In genomic region chr16:88821168-88821850, GRCh38 we compare ENCODE assay signal across 14 cellular contexts. TPM values are rescaled to one million over a fixed set of nuclear protein-coding genes. Genes with fewer than 3 reads are reported as not detected.
DNase-seq lines count a peak whose midpoint lies in the region; ATAC-seq, FAIRE-seq and TF ChIP-seq lines count a peak whose summit lies in the region.
"Had no signal": no experiment of that assay in that cellular context is flagged by ENCODE, and none has a peak within 500 bp of the region (broad histone marks: within the 10 kb centered on the region; RNA-seq: fewer than 3 reads in every experiment).

No MANE protein-coding gene starts in this region.

- H3K4me1 ChIP-seq in BE2C (peaks cover 3% of the 10 kb centered on the region; the same call in 1 of the 2 replicates), HCT116 (ENCODE audit: control insufficient read depth in 1 of 2, insufficient read depth in 2 of 2, low read length in 2 of 2) (no peaks in the 10 kb centered on the region), HepG2 (ENCODE audit: insufficient read depth, low read length) (peaks cover 23% of the 10 kb centered on the region), osteoblast (ENCODE audit: insufficient read depth, low read length) (no peaks in the 10 kb centered on the region)

- H3K9ac ChIP-seq in HCT116 (ENCODE audit: low read length), result no peak overlapping the region
- H3K9ac ChIP-seq in HepG2 (ENCODE audit: insufficient read depth, low read depth, low read length), result no peak overlapping the region

- 48% methylated on average over 15 of the region's 22 CpGs for WGBS in HepG2 (ENCODE audit: low lambda C conversion rate)

- TF ChIP-seq POLR2A in HCT116 (IDR thresholded peaks at IDR 0.05; ENCODE audit: borderline replicate concordance, extremely low read depth, insufficient read depth, insufficient read length) (no peak), HepG2 (IDR thresholded peaks at IDR 0.05; ENCODE audit: insufficient read depth in 1 of 2, low read depth in 2 of 2, low read length in 2 of 2) (no peak)

- RAD21 ChIA-PET in HCT116 (lab: Charles Lee; ENCODE audit: low non-redundant PET in 1 of 2, low total read pairs in 2 of 2, uncharacterized antibody in 2 of 2, unreplicated experiment in 2 of 2), result no interaction called here

- H3K4me2 ChIP-seq in HCT116 (ENCODE audit: low read length) (no peak overlapping the region), HepG2 (ENCODE audit: low read depth, low read length) (no peak overlapping the region), osteoblast (ENCODE audit: insufficient read depth, low read length) (no peak overlapping the region)

- intact Hi-C loops in HCT116 (cut with micrococcal nuclease), result no loop called here
- intact Hi-C loops in HepG2 (cut with micrococcal nuclease; ENCODE audit: unreplicated experiment), result no loop called here
- intact Hi-C loops in dorsolateral prefrontal cortex (cut with DNase I), result no loop called here

- no peak for TF ChIP-seq EP300 in HepG2 (IDR thresholded peaks at IDR 0.05; ENCODE audit: low read depth in 2 of 2, low read length in 2 of 2)
- no peak for TF ChIP-seq EP300 in HepG2 (CRISPR knock-in tag; IDR thresholded peaks at IDR 0.05; ENCODE audit: borderline replicate concordance)

- H3K36me3 ChIP-seq in BE2C, result no peaks in the 10 kb centered on the region
- no peaks in the 10 kb centered on the region for H3K36me3 ChIP-seq in HCT116 (ENCODE audit: control insufficient read depth in 1 of 2, insufficient read depth in 2 of 2, low read length in 2 of 2)
- no peaks in the 10 kb centered on the region for H3K36me3 ChIP-seq in HepG2 (replicated peaks in 1 of 2; ENCODE audit: control insufficient read depth in 1 of 2, insufficient read depth in 2 of 2, low read length in 2 of 2)
- no peaks in the 10 kb centered on the region for H3K36me3 ChIP-seq in osteoblast (ENCODE audit: insufficient read depth, low read length)

- BruUV-seq in HCT116 (replicated peaks; lab: Mats Ljungman, UMichigan) (no TSS peak), HepG2 (replicated peaks; lab: Mats Ljungman, UMichigan) (no TSS peak)

- no peaks in the 10 kb centered on the region; the same call in 1 of the 2 replicates for H3K9me3 ChIP-seq in BE2C
- no peaks in the 10 kb centered on the region for H3K9me3 ChIP-seq in HCT116 (ENCODE audit: control insufficient read depth in 1 of 2, insufficient read depth in 1 of 2, low read depth in 1 of 2, low read length in 2 of 2)
- no peaks in the 10 kb centered on the region for H3K9me3 ChIP-seq in HepG2 (ENCODE audit: low read length)
- H3K9me3 ChIP-seq in osteoblast (ENCODE audit: low read depth, low read length), result no peaks in the 10 kb centered on the region

- H3K27me3 ChIP-seq in BE2C, result no peaks in the 10 kb centered on the region
- no peaks in the 10 kb centered on the region for H3K27me3 ChIP-seq in HCT116 (ENCODE audit: insufficient read depth, low read length)
- H3K27me3 ChIP-seq in HepG2 (ENCODE audit: control insufficient read depth in 1 of 2, insufficient read depth in 2 of 2, low read length in 2 of 2), result peaks cover 0 to 5% of the 10 kb centered on the region in 2 experiments; a peak in 1 of 5 replicates
- no peaks in the 10 kb centered on the region for H3K27me3 ChIP-seq in dorsolateral prefrontal cortex
- no peaks in the 10 kb centered on the region for H3K27me3 ChIP-seq in osteoblast (ENCODE audit: insufficient read depth, low read length)

- TF ChIP-seq CTCF in BE2C (IDR thresholded peaks at IDR 0.05; ENCODE audit: low read depth, low read length), result peak; percentile 36
- peak in 2 of 3 experiments; percentile 23 to 24; a peak in 2 of 6 replicates for TF ChIP-seq CTCF in HCT116 (IDR thresholded peaks at IDR 0.05 in 2 of 3, conservative IDR thresholded peaks at IDR 0.05 in 1 of 3; ENCODE audit: borderline replicate concordance in 1 of 3, insufficient read depth in 1 of 3, low read depth in 2 of 3, low read length in 2 of 3)
- peak; percentile 79 for TF ChIP-seq CTCF in HepG2 (CRISPR knock-in tag; IDR thresholded peaks at IDR 0.05)
- no peak for TF ChIP-seq CTCF in dorsolateral prefrontal cortex (IDR thresholded peaks at IDR 0.05 in 54 of 56, conservative IDR thresholded peaks at IDR 0.05 in 2 of 56; ENCODE audit: low read depth in 1 of 56, partially characterized antibody in 56 of 56)
- TF ChIP-seq CTCF in osteoblast (IDR thresholded peaks at IDR 0.05; ENCODE audit: extremely low read depth, low read depth, low read length), result no peak

- CTCF ChIA-PET in HCT116 (lab: Charles Lee), result no interaction called here
- CTCF ChIA-PET in HepG2 (lab: Yijun Ruan, JAX; ENCODE audit: low intra/inter-chr PET ratio, low total read pairs), result interaction anchor here (0.6 to 0.8 kb wide), 2 partner anchors 9 to 78 kb away, joined by 3 to 5 read pairs; partner anchors contain the start of gene APRT

- DNase-seq in BE2C (no peak), HCT116 (ENCODE audit: low read depth, low spot score) (no peak), SK-MEL-5 (ENCODE audit: low read depth, low spot score) (peak; percentile 23), HepG2 (ENCODE audit: low spot score) (no peak), dorsolateral prefrontal cortex (no peak), osteoblast (ENCODE audit: insufficient read length, low spot score, missing footprints) (no peak)
- DNase-seq: CD4-positive, alpha-beta memory T cell; KG1; NCI-H1417; NCI-H187 treated with DMSO at 0.1 percent for 48 hours; NCI-H2171 treated with DMSO at 0.1 percent for 48 hours; NCI-H774; SW 1271 had no signal

- POLR2A ChIA-PET in HCT116 (lab: Charles Lee), result no interaction called here
- POLR2A ChIA-PET in HepG2 (lab: Yijun Ruan, JAX), result interaction anchor here (1.5 kb wide), 1 partner anchor 10 kb away, joined by 5 read pairs; the partner anchor contains the start of gene APRT

- peak; percentile 52 for ATAC-seq in HCT116
- ATAC-seq in HepG2, result peak; percentile 70
- no peak for ATAC-seq in GM18517 (IDR thresholded peaks at IDR 0.05; ENCODE audit: unreplicated experiment)

- H4K20me1 ChIP-seq in HCT116 (ENCODE audit: insufficient read depth) (no peaks in the 10 kb centered on the region), HepG2 (ENCODE audit: insufficient read depth, low read length) (no peaks in the 10 kb centered on the region), osteoblast (ENCODE audit: insufficient read depth, low read length) (no peaks in the 10 kb centered on the region)

- H2AFZ ChIP-seq in HCT116 (ENCODE audit: low read depth, low read length, poor library complexity, severe bottlenecking), result no peak overlapping the region
- H2AFZ ChIP-seq in HepG2 (ENCODE audit: low read length), result no peak overlapping the region
- no peak overlapping the region for H2AFZ ChIP-seq in osteoblast (ENCODE audit: low read length)

- H3K27ac ChIP-seq in HCT116 (ENCODE audit: low read depth, low read length) (no peak overlapping the region), HepG2 (ENCODE audit: extremely low read length, insufficient read depth, low read length) (no peak overlapping the region), dorsolateral prefrontal cortex (no peak overlapping the region), osteoblast (ENCODE audit: low read depth, low read length) (no peak overlapping the region)

- TF ChIP-seq RAD21 in HCT116 (IDR thresholded peaks at IDR 0.05; ENCODE audit: low read depth), result no peak
- TF ChIP-seq RAD21 in HepG2 (CRISPR knock-in tag; IDR thresholded peaks at IDR 0.05), result peak; percentile 58

- no peak overlapping the region for H3K4me3 ChIP-seq in BE2C (ENCODE audit: low read depth, low read length)
- no peak overlapping the region for H3K4me3 ChIP-seq in HCT116 (replicated peaks in 1 of 2; ENCODE audit: low read depth in 1 of 2, low read length in 2 of 2)
- H3K4me3 ChIP-seq in HepG2 (replicated peaks in 1 of 3; ENCODE audit: insufficient read depth in 1 of 3, low read depth in 2 of 3, low read length in 3 of 3), result no peak overlapping the region
- H3K4me3 ChIP-seq in dorsolateral prefrontal cortex, result no peak overlapping the region
- no peak overlapping the region for H3K4me3 ChIP-seq in osteoblast (ENCODE audit: insufficient read depth, low read length)

- H3K79me2 ChIP-seq in HCT116 (ENCODE audit: insufficient read depth, low read length), result no peaks in the 10 kb centered on the region
- no peaks in the 10 kb centered on the region for H3K79me2 ChIP-seq in HepG2 (ENCODE audit: insufficient read depth, low read length)
- no peaks in the 10 kb centered on the region for H3K79me2 ChIP-seq in osteoblast (ENCODE audit: insufficient read depth, low read length)

- no peaks in the 10 kb centered on the region for H3K9me2 ChIP-seq in HCT116 (ENCODE audit: insufficient read depth)

- no peak for FAIRE-seq in HepG2 (lab: Jason Lieb, UNC)

- in situ Hi-C loops in SK-MEL-5 (cut with HindIII; ENCODE audit: low pct_unique_long_range_greater_than_20kb, low sequenced_read_pairs), result no loop called here
- in situ Hi-C loops in HepG2 (cut with HindIII; ENCODE audit: extremely low pct_ligation_motif_present, low pct_unique_long_range_greater_than_20kb), result no loop called here

RNA-seq across cellular contexts. Expression of gene APRT, which starts 9.6 kb away (rescaled TPM):
- polyA plus RNA-seq in BE2C (2012; ENCODE audit: insufficient read depth, insufficient read length, low read depth), result 391 TPM
- 311 TPM for total RNA-seq in HCT116 (2021; ENCODE audit: unreplicated experiment)
- 329 and 349 TPM in 2 replicates for polyA plus RNA-seq in HCT116 (2012)
- total RNA-seq in SK-MEL-5 (2014; rRNA removed; shearing (Covaris generic)), result 209 and 226 TPM in 2 replicates
- 209 and 249 TPM in 2 replicates for polyA plus RNA-seq in SK-MEL-5 (2015; cell fraction: cytosol; rRNA removed)
- 99.4 and 110 TPM in 2 replicates for polyA plus RNA-seq in SK-MEL-5 (2015; cell fraction: nucleus; rRNA removed)
- total RNA-seq in HepG2 (2016; rRNA removed; fragmentation: Illumina TruSeq; extraction: Trizol), result 242 and 274 TPM in 2 replicates
- total RNA-seq in HepG2 (2016; cell fraction: cytosol; rRNA removed; fragmentation: Illumina TruSeq; extraction: Trizol; ENCODE audit: low read depth), result 163 and 167 TPM in 2 replicates
- 238 and 275 TPM in 2 replicates for total RNA-seq in HepG2 (2016; cell fraction: insoluble cytoplasmic fraction; rRNA removed; fragmentation: Illumina TruSeq; extraction: Trizol)
- 188 and 208 TPM in 2 replicates for total RNA-seq in HepG2 (2016; cell fraction: membrane; rRNA removed; fragmentation: Illumina TruSeq; extraction: Trizol)
- 99.7 and 110 TPM in 2 replicates for total RNA-seq in HepG2 (2016; cell fraction: nucleus; rRNA removed; fragmentation: Illumina TruSeq; extraction: Trizol)
- 155 and 210 TPM in 2 replicates for polyA plus RNA-seq in HepG2 (2011; rRNA removed)
- polyA plus RNA-seq in HepG2 (2011; cell fraction: cytosol; rRNA removed), result 94.2 and 153 TPM in 2 replicates
- 101 and 126 TPM in 2 replicates for polyA plus RNA-seq in HepG2 (2011; cell fraction: nucleus; rRNA removed)
- polyA plus RNA-seq in HepG2 (2012), result 136 and 175 TPM in 2 replicates
- polyA plus RNA-seq in HepG2 (2016; cell fraction: cytosol; fragmentation: Illumina TruSeq; extraction: Trizol; ENCODE audit: low read depth), result 172 and 184 TPM in 2 replicates
- 339 and 349 TPM in 2 replicates for polyA plus RNA-seq in HepG2 (2016; cell fraction: insoluble cytoplasmic fraction; fragmentation: Illumina TruSeq; extraction: Trizol; ENCODE audit: low read depth)
- 196 and 203 TPM in 2 replicates for polyA plus RNA-seq in HepG2 (2016; cell fraction: membrane; fragmentation: Illumina TruSeq; extraction: Trizol; ENCODE audit: low read depth)
- 192 and 201 TPM in 2 replicates for polyA plus RNA-seq in HepG2 (2016; cell fraction: nucleus; fragmentation: Illumina TruSeq; extraction: Trizol; ENCODE audit: insufficient read depth, low read depth)
- 83.2 and 86.7 TPM in 2 replicates for polyA minus RNA-seq in HepG2 (2011; rRNA and poly(A)+ RNA removed; ENCODE audit: low replicate concordance)
- 75.3 and 84.8 TPM in 2 replicates for polyA minus RNA-seq in HepG2 (2011; cell fraction: cytosol; rRNA and poly(A)+ RNA removed)
- polyA minus RNA-seq in HepG2 (2011; cell fraction: nucleus; rRNA and poly(A)+ RNA removed), result 35.7 and 49.8 TPM in 2 replicates
- total RNA-seq in dorsolateral prefrontal cortex, result 10 to 100 TPM; 21.9 to 51.6 (median 33.2) TPM
- total RNA-seq in osteoblast, result 41.8 and 53.6 TPM in 2 replicates

RNA-seq across cellular contexts. Expression of gene CDT1, which starts 17.7 kb away (rescaled TPM):
- 27.8 TPM for polyA plus RNA-seq in BE2C (2012; ENCODE audit: insufficient read depth, insufficient read length, low read depth)
- total RNA-seq in HCT116 (2021; ENCODE audit: unreplicated experiment), result 160 TPM
- 123 and 132 TPM in 2 replicates for polyA plus RNA-seq in HCT116 (2012)
- total RNA-seq in SK-MEL-5 (2014; rRNA removed; shearing (Covaris generic)), result 13.8 and 17.4 TPM in 2 replicates
- 38.1 and 45.4 TPM in 2 replicates for polyA plus RNA-seq in SK-MEL-5 (2015; cell fraction: cytosol; rRNA removed)
- 10.3 and 23.5 TPM in 2 replicates for polyA plus RNA-seq in SK-MEL-5 (2015; cell fraction: nucleus; rRNA removed)
- 16.5 and 23.1 TPM in 2 replicates for total RNA-seq in HepG2 (2016; rRNA removed; fragmentation: Illumina TruSeq; extraction: Trizol)
- 14.3 and 18.2 TPM in 2 replicates for total RNA-seq in HepG2 (2016; cell fraction: cytosol; rRNA removed; fragmentation: Illumina TruSeq; extraction: Trizol; ENCODE audit: low read depth)
- total RNA-seq in HepG2 (2016; cell fraction: insoluble cytoplasmic fraction; rRNA removed; fragmentation: Illumina TruSeq; extraction: Trizol), result 15.0 and 21.7 TPM in 2 replicates
- 30.9 and 31.0 TPM in 2 replicates for total RNA-seq in HepG2 (2016; cell fraction: membrane; rRNA removed; fragmentation: Illumina TruSeq; extraction: Trizol)
- 12.6 and 18.8 TPM in 2 replicates for total RNA-seq in HepG2 (2016; cell fraction: nucleus; rRNA removed; fragmentation: Illumina TruSeq; extraction: Trizol)
- 17.9 and 23.8 TPM in 2 replicates for polyA plus RNA-seq in HepG2 (2011; rRNA removed)
- polyA plus RNA-seq in HepG2 (2011; cell fraction: cytosol; rRNA removed), result 15.0 and 37.3 TPM in 2 replicates
- 29.6 and 46.8 TPM in 2 replicates for polyA plus RNA-seq in HepG2 (2011; cell fraction: nucleus; rRNA removed)
- polyA plus RNA-seq in HepG2 (2012), result 13.5 and 17.6 TPM in 2 replicates
- 18.5 and 24.2 TPM in 2 replicates for polyA plus RNA-seq in HepG2 (2016; cell fraction: cytosol; fragmentation: Illumina TruSeq; extraction: Trizol; ENCODE audit: low read depth)
- polyA plus RNA-seq in HepG2 (2016; cell fraction: insoluble cytoplasmic fraction; fragmentation: Illumina TruSeq; extraction: Trizol; ENCODE audit: low read depth), result 22.4 and 29.0 TPM in 2 replicates
- polyA plus RNA-seq in HepG2 (2016; cell fraction: membrane; fragmentation: Illumina TruSeq; extraction: Trizol; ENCODE audit: low read depth), result 25.4 and 37.1 TPM in 2 replicates
- polyA plus RNA-seq in HepG2 (2016; cell fraction: nucleus; fragmentation: Illumina TruSeq; extraction: Trizol; ENCODE audit: insufficient read depth, low read depth), result 34.6 and 39.8 TPM in 2 replicates
- polyA minus RNA-seq in HepG2 (2011; rRNA and poly(A)+ RNA removed; ENCODE audit: low replicate concordance), result 25.0 and 71.0 TPM in 2 replicates
- 28.6 and 52.8 TPM in 2 replicates for polyA minus RNA-seq in HepG2 (2011; cell fraction: cytosol; rRNA and poly(A)+ RNA removed)
- 6.7 and 8.8 TPM in 2 replicates for polyA minus RNA-seq in HepG2 (2011; cell fraction: nucleus; rRNA and poly(A)+ RNA removed)
- 1 to 10 TPM in 106 of 120 experiments, under 1 TPM in 14; 0.49 to 5.3 (median 2.0) TPM for total RNA-seq in dorsolateral prefrontal cortex
- total RNA-seq in osteoblast, result 2.9 TPM in 2 replicates

RNA-seq across cellular contexts. Expression of gene GALNS, which starts 35.4 kb away (rescaled TPM):
- 15.2 TPM for polyA plus RNA-seq in BE2C (2012; ENCODE audit: insufficient read depth, insufficient read length, low read depth)
- 44.6 TPM for total RNA-seq in HCT116 (2021; ENCODE audit: unreplicated experiment)
- 22.7 and 24.3 TPM in 2 replicates for polyA plus RNA-seq in HCT116 (2012)
- 15.2 and 15.4 TPM in 2 replicates for total RNA-seq in SK-MEL-5 (2014; rRNA removed; shearing (Covaris generic))
- 75.3 and 80.6 TPM in 2 replicates for polyA plus RNA-seq in SK-MEL-5 (2015; cell fraction: cytosol; rRNA removed)
- 31.6 and 36.5 TPM in 2 replicates for polyA plus RNA-seq in SK-MEL-5 (2015; cell fraction: nucleus; rRNA removed)
- 2.8 and 9.2 TPM in 2 replicates for total RNA-seq in HepG2 (2016; rRNA removed; fragmentation: Illumina TruSeq; extraction: Trizol)
- total RNA-seq in HepG2 (2016; cell fraction: cytosol; rRNA removed; fragmentation: Illumina TruSeq; extraction: Trizol; ENCODE audit: low read depth), result 3.6 and 3.7 TPM in 2 replicates
- 2.6 and 11.0 TPM in 2 replicates for total RNA-seq in HepG2 (2016; cell fraction: insoluble cytoplasmic fraction; rRNA removed; fragmentation: Illumina TruSeq; extraction: Trizol)
- total RNA-seq in HepG2 (2016; cell fraction: membrane; rRNA removed; fragmentation: Illumina TruSeq; extraction: Trizol), result 4.2 and 5.1 TPM in 2 replicates
- total RNA-seq in HepG2 (2016; cell fraction: nucleus; rRNA removed; fragmentation: Illumina TruSeq; extraction: Trizol), result 12.2 and 14.1 TPM in 2 replicates
- 9.5 and 9.8 TPM in 2 replicates for polyA plus RNA-seq in HepG2 (2011; rRNA removed)
- polyA plus RNA-seq in HepG2 (2011; cell fraction: cytosol; rRNA removed), result 7.1 and 10.3 TPM in 2 replicates
- polyA plus RNA-seq in HepG2 (2011; cell fraction: nucleus; rRNA removed), result 30.6 and 39.2 TPM in 2 replicates
- polyA plus RNA-seq in HepG2 (2012), result 8.2 and 13.0 TPM in 2 replicates
- 2.4 and 2.8 TPM in 2 replicates for polyA plus RNA-seq in HepG2 (2016; cell fraction: cytosol; fragmentation: Illumina TruSeq; extraction: Trizol; ENCODE audit: low read depth)
- polyA plus RNA-seq in HepG2 (2016; cell fraction: insoluble cytoplasmic fraction; fragmentation: Illumina TruSeq; extraction: Trizol; ENCODE audit: low read depth), result 4.4 and 4.7 TPM in 2 replicates
- polyA plus RNA-seq in HepG2 (2016; cell fraction: membrane; fragmentation: Illumina TruSeq; extraction: Trizol; ENCODE audit: low read depth), result 4.1 and 4.7 TPM in 2 replicates
- 27.3 and 29.9 TPM in 2 replicates for polyA plus RNA-seq in HepG2 (2016; cell fraction: nucleus; fragmentation: Illumina TruSeq; extraction: Trizol; ENCODE audit: insufficient read depth, low read depth)
- 11.5 and 13.9 TPM in 2 replicates for polyA minus RNA-seq in HepG2 (2011; rRNA and poly(A)+ RNA removed; ENCODE audit: low replicate concordance)
- 5.2 and 6.1 TPM in 2 replicates for polyA minus RNA-seq in HepG2 (2011; cell fraction: cytosol; rRNA and poly(A)+ RNA removed)
- polyA minus RNA-seq in HepG2 (2011; cell fraction: nucleus; rRNA and poly(A)+ RNA removed), result 13.4 and 18.0 TPM in 2 replicates
- total RNA-seq in dorsolateral prefrontal cortex, result 10 to 100 TPM; 22.5 to 60.1 (median 36.3) TPM
- total RNA-seq in osteoblast, result 43.6 and 48.1 TPM in 2 replicates

RNA-seq across cellular contexts. Expression of gene TRAPPC2L, which starts 35.6 kb away (rescaled TPM):
- polyA plus RNA-seq in BE2C (2012; ENCODE audit: insufficient read depth, insufficient read length, low read depth), result 252 TPM
- total RNA-seq in HCT116 (2021; ENCODE audit: unreplicated experiment) (94.1 TPM), HepG2 (2016; rRNA removed; fragmentation: Illumina TruSeq; extraction: Trizol) (107 and 158 TPM in 2 replicates), dorsolateral prefrontal cortex (10 to 100 TPM; 30.9 to 83.9 (median 57.9) TPM), osteoblast (43.1 and 47.7 TPM in 2 replicates)
- polyA plus RNA-seq in HCT116 (2012), result 141 and 162 TPM in 2 replicates
- total RNA-seq in SK-MEL-5 (2014; rRNA removed; shearing (Covaris generic)), result 79.3 and 86.0 TPM in 2 replicates
- polyA plus RNA-seq in SK-MEL-5 (2015; cell fraction: cytosol; rRNA removed), result 69.7 and 75.2 TPM in 2 replicates
- 164 and 174 TPM in 2 replicates for polyA plus RNA-seq in SK-MEL-5 (2015; cell fraction: nucleus; rRNA removed)
- total RNA-seq in HepG2 (2016; cell fraction: cytosol; rRNA removed; fragmentation: Illumina TruSeq; extraction: Trizol; ENCODE audit: low read depth), result 39.7 and 49.5 TPM in 2 replicates
- total RNA-seq in HepG2 (2016; cell fraction: insoluble cytoplasmic fraction; rRNA removed; fragmentation: Illumina TruSeq; extraction: Trizol), result 117 and 161 TPM in 2 replicates
- 55.4 and 64.8 TPM in 2 replicates for total RNA-seq in HepG2 (2016; cell fraction: membrane; rRNA removed; fragmentation: Illumina TruSeq; extraction: Trizol)
- 54.9 and 68.3 TPM in 2 replicates for total RNA-seq in HepG2 (2016; cell fraction: nucleus; rRNA removed; fragmentation: Illumina TruSeq; extraction: Trizol)
- polyA plus RNA-seq in HepG2 (2011; rRNA removed), result 94.9 and 96.3 TPM in 2 replicates
- 49.7 and 65.0 TPM in 2 replicates for polyA plus RNA-seq in HepG2 (2011; cell fraction: cytosol; rRNA removed)
- polyA plus RNA-seq in HepG2 (2011; cell fraction: nucleus; rRNA removed), result 60.0 and 63.3 TPM in 2 replicates
- 72.5 and 94.4 TPM in 2 replicates for polyA plus RNA-seq in HepG2 (2012)
- 51.9 and 69.2 TPM in 2 replicates for polyA plus RNA-seq in HepG2 (2016; cell fraction: cytosol; fragmentation: Illumina TruSeq; extraction: Trizol; ENCODE audit: low read depth)
- polyA plus RNA-seq in HepG2 (2016; cell fraction: insoluble cytoplasmic fraction; fragmentation: Illumina TruSeq; extraction: Trizol; ENCODE audit: low read depth), result 217 and 222 TPM in 2 replicates
- 75.4 and 76.3 TPM in 2 replicates for polyA plus RNA-seq in HepG2 (2016; cell fraction: membrane; fragmentation: Illumina TruSeq; extraction: Trizol; ENCODE audit: low read depth)
- polyA plus RNA-seq in HepG2 (2016; cell fraction: nucleus; fragmentation: Illumina TruSeq; extraction: Trizol; ENCODE audit: insufficient read depth, low read depth), result 124 and 134 TPM in 2 replicates
- polyA minus RNA-seq in HepG2 (2011; rRNA and poly(A)+ RNA removed; ENCODE audit: low replicate concordance), result 63.0 and 105 TPM in 2 replicates
- polyA minus RNA-seq in HepG2 (2011; cell fraction: cytosol; rRNA and poly(A)+ RNA removed), result 10.9 and 13.1 TPM in 2 replicates
- polyA minus RNA-seq in HepG2 (2011; cell fraction: nucleus; rRNA and poly(A)+ RNA removed), result 45.4 and 54.3 TPM in 2 replicates

RNA-seq across cellular contexts. Expression of gene PIEZO1, which starts 36.3 kb away (rescaled TPM):
- 21.7 TPM for polyA plus RNA-seq in BE2C (2012; ENCODE audit: insufficient read depth, insufficient read length, low read depth)
- 224 TPM for total RNA-seq in HCT116 (2021; ENCODE audit: unreplicated experiment)
- 198 and 280 TPM in 2 replicates for polyA plus RNA-seq in HCT116 (2012)
- 44.1 and 48.7 TPM in 2 replicates for total RNA-seq in SK-MEL-5 (2014; rRNA removed; shearing (Covaris generic))
- polyA plus RNA-seq in SK-MEL-5 (2015; cell fraction: cytosol; rRNA removed), result 84.8 and 136 TPM in 2 replicates
- 236 and 297 TPM in 2 replicates for polyA plus RNA-seq in SK-MEL-5 (2015; cell fraction: nucleus; rRNA removed)
- 32.5 and 85.0 TPM in 2 replicates for total RNA-seq in HepG2 (2016; rRNA removed; fragmentation: Illumina TruSeq; extraction: Trizol)
- total RNA-seq in HepG2 (2016; cell fraction: cytosol; rRNA removed; fragmentation: Illumina TruSeq; extraction: Trizol; ENCODE audit: low read depth), result 42.1 and 42.4 TPM in 2 replicates
- 27.7 and 89.8 TPM in 2 replicates for total RNA-seq in HepG2 (2016; cell fraction: insoluble cytoplasmic fraction; rRNA removed; fragmentation: Illumina TruSeq; extraction: Trizol)
- total RNA-seq in HepG2 (2016; cell fraction: membrane; rRNA removed; fragmentation: Illumina TruSeq; extraction: Trizol), result 37.0 TPM in 2 replicates
- total RNA-seq in HepG2 (2016; cell fraction: nucleus; rRNA removed; fragmentation: Illumina TruSeq; extraction: Trizol), result 117 and 146 TPM in 2 replicates
- polyA plus RNA-seq in HepG2 (2011; rRNA removed), result 67.9 and 93.5 TPM in 2 replicates
- polyA plus RNA-seq in HepG2 (2011; cell fraction: cytosol; rRNA removed), result 42.8 and 69.2 TPM in 2 replicates
- polyA plus RNA-seq in HepG2 (2011; cell fraction: nucleus; rRNA removed), result 643 and 860 TPM in 2 replicates
- 52.4 and 78.3 TPM in 2 replicates for polyA plus RNA-seq in HepG2 (2012)
- 12.7 and 13.6 TPM in 2 replicates for polyA plus RNA-seq in HepG2 (2016; cell fraction: cytosol; fragmentation: Illumina TruSeq; extraction: Trizol; ENCODE audit: low read depth)
- 33.4 and 36.7 TPM in 2 replicates for polyA plus RNA-seq in HepG2 (2016; cell fraction: insoluble cytoplasmic fraction; fragmentation: Illumina TruSeq; extraction: Trizol; ENCODE audit: low read depth)
- 20.6 and 22.7 TPM in 2 replicates for polyA plus RNA-seq in HepG2 (2016; cell fraction: membrane; fragmentation: Illumina TruSeq; extraction: Trizol; ENCODE audit: low read depth)
- polyA plus RNA-seq in HepG2 (2016; cell fraction: nucleus; fragmentation: Illumina TruSeq; extraction: Trizol; ENCODE audit: insufficient read depth, low read depth), result 296 and 336 TPM in 2 replicates
- 101 and 184 TPM in 2 replicates for polyA minus RNA-seq in HepG2 (2011; rRNA and poly(A)+ RNA removed; ENCODE audit: low replicate concordance)
- polyA minus RNA-seq in HepG2 (2011; cell fraction: cytosol; rRNA and poly(A)+ RNA removed), result 44.8 and 52.9 TPM in 2 replicates
- 89.5 and 109 TPM in 2 replicates for polyA minus RNA-seq in HepG2 (2011; cell fraction: nucleus; rRNA and poly(A)+ RNA removed)
- 10 to 100 TPM; 14.6 to 86.5 (median 34.6) TPM for total RNA-seq in dorsolateral prefrontal cortex
- 187 and 207 TPM in 2 replicates for total RNA-seq in osteoblast

Comparison
In these comparisons a context has a peak if more than half of its experiments do, and no peak if none do; other contexts are left out.
1. CTCF ChIP-seq: peak in BE2C (single experiment), HCT116 (2 of 3) and HepG2 (single experiment); none in dorsolateral prefrontal cortex (0 of 56) and osteoblast (single experiment).